Comparison of ENCODE assay signal across 1 cellular context in the genomic region with DNA sequence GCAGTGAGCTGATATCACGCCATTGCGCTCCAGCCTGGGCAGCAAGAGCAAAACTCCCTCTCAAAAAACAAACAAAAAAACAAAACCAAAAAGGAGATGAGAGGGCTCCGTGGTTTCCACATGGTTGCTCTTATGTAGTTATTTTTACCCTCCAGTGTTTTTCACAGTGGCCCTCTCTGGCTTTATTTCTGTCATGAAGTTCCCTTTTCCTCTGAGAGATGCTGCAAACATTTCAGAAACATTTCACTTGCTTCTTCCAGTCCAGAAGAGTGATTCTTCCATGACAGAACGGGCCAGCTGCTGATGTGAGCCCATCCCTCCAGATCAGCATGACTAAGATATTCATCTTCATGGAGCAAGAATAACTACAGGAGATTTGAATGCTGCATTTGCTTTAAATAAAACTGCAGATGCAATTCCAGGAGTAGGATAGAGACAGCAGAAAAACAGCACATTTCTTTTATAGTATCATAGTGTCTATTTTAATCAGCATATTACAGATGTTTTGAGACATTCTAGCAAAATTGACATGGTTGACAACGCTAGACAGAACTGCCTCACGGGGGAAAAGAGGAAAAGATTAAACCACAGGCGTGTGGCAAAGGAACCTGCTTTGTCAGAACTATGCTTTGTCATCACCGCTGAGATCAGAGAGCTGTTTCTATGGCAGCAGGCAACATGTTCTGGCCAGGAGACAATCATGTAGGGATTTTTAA.
A peak's percentile ranks its signal among the peaks of the same experiment; 100 is the strongest.
TF ChIP-seq lines count a peak whose summit lies in the region.

No MANE protein-coding gene starts in this region.

TF ChIP-seq in SK-N-SH, 30 proteins besides CTCF, POLR2A, EP300 and RAD21 (continued from another document):
- TF ChIP-seq, protein P1, sequence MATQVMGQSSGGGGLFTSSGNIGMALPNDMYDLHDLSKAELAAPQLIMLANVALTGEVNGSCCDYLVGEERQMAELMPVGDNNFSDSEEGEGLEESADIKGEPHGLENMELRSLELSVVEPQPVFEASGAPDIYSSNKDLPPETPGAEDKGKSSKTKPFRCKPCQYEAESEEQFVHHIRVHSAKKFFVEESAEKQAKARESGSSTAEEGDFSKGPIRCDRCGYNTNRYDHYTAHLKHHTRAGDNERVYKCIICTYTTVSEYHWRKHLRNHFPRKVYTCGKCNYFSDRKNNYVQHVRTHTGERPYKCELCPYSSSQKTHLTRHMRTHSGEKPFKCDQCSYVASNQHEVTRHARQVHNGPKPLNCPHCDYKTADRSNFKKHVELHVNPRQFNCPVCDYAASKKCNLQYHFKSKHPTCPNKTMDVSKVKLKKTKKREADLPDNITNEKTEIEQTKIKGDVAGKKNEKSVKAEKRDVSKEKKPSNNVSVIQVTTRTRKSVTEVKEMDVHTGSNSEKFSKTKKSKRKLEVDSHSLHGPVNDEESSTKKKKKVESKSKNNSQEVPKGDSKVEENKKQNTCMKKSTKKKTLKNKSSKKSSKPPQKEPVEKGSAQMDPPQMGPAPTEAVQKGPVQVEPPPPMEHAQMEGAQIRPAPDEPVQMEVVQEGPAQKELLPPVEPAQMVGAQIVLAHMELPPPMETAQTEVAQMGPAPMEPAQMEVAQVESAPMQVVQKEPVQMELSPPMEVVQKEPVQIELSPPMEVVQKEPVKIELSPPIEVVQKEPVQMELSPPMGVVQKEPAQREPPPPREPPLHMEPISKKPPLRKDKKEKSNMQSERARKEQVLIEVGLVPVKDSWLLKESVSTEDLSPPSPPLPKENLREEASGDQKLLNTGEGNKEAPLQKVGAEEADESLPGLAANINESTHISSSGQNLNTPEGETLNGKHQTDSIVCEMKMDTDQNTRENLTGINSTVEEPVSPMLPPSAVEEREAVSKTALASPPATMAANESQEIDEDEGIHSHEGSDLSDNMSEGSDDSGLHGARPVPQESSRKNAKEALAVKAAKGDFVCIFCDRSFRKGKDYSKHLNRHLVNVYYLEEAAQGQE (IDR thresholded peaks at IDR 0.05; ENCODE audit: low read depth, low read length), result no peak
- TF ChIP-seq, protein P2, sequence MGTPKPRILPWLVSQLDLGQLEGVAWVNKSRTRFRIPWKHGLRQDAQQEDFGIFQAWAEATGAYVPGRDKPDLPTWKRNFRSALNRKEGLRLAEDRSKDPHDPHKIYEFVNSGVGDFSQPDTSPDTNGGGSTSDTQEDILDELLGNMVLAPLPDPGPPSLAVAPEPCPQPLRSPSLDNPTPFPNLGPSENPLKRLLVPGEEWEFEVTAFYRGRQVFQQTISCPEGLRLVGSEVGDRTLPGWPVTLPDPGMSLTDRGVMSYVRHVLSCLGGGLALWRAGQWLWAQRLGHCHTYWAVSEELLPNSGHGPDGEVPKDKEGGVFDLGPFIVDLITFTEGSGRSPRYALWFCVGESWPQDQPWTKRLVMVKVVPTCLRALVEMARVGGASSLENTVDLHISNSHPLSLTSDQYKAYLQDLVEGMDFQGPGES (IDR thresholded peaks at IDR 0.05; ENCODE audit: low read depth, low read length), result no peak
- TF ChIP-seq, protein P3, sequence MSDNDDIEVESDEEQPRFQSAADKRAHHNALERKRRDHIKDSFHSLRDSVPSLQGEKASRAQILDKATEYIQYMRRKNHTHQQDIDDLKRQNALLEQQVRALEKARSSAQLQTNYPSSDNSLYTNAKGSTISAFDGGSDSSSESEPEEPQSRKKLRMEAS (IDR thresholded peaks at IDR 0.05; ENCODE audit: low read depth), result no peak
- TF ChIP-seq, protein P4, sequence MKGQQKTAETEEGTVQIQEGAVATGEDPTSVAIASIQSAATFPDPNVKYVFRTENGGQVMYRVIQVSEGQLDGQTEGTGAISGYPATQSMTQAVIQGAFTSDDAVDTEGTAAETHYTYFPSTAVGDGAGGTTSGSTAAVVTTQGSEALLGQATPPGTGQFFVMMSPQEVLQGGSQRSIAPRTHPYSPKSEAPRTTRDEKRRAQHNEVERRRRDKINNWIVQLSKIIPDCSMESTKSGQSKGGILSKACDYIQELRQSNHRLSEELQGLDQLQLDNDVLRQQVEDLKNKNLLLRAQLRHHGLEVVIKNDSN (IDR thresholded peaks at IDR 0.05; ENCODE audit: borderline replicate concordance, low read depth), result no peak
- TF ChIP-seq ELF1 (IDR thresholded peaks at IDR 0.05), result no peak
- no peak for TF ChIP-seq TEAD4 (IDR thresholded peaks at IDR 0.05; ENCODE audit: borderline replicate concordance, insufficient read depth)
- TF ChIP-seq GATA2 (CRISPR knock-in tag; IDR thresholded peaks at IDR 0.05), result peak; percentile 76
- TF ChIP-seq RFX5 (IDR thresholded peaks at IDR 0.05; ENCODE audit: low read length), result 0 out of 2 replicates have a peak, but pooled peaks have one; percentile 20
- TF ChIP-seq JUND (IDR thresholded peaks at IDR 0.05), result no peak
